ENCODE assay signal across 1 cellular context in genomic region chr4:6926681-6927478, GRCh38.
TF ChIP-seq lines count a peak whose summit lies in the region.

No MANE protein-coding gene starts in this region.

TF ChIP-seq in HepG2, 621 proteins besides CTCF, POLR2A, EP300 and RAD21 (continued from another document and continues in another):
- TF ChIP-seq PRDM10 (CRISPR knock-in tag; IDR thresholded peaks at IDR 0.05; ENCODE audit: low read depth), result peak; percentile 52; the same call in 1 of the 2 replicates
- TF ChIP-seq NAIF1 (CRISPR knock-in tag; IDR thresholded peaks at IDR 0.05; ENCODE audit: borderline replicate concordance), result no peak
- TF ChIP-seq RBAK (CRISPR knock-in tag; IDR thresholded peaks at IDR 0.05), result no peak
- TF ChIP-seq ZNF124 (CRISPR knock-in tag; IDR thresholded peaks at IDR 0.05), result 0 out of 2 replicates have a peak, but pooled peaks have one; percentile 37
- peak; percentile 68; the same call in 1 of the 2 replicates for TF ChIP-seq ZNF598 (CRISPR knock-in tag; IDR thresholded peaks at IDR 0.05; ENCODE audit: borderline replicate concordance)
- no peak for TF ChIP-seq ZNF30 (CRISPR knock-in tag; IDR thresholded peaks at IDR 0.05)
- TF ChIP-seq KDM5B (CRISPR knock-in tag; IDR thresholded peaks at IDR 0.05; ENCODE audit: borderline replicate concordance), result peak; percentile 34; the same call in 1 of the 2 replicates
- TF ChIP-seq ZNF800 (CRISPR knock-in tag; IDR thresholded peaks at IDR 0.05), result no peak
- TF ChIP-seq SRF (IDR thresholded peaks at IDR 0.05; ENCODE audit: low read depth, low read length), result peak; percentile 67
- TF ChIP-seq, protein P1, sequence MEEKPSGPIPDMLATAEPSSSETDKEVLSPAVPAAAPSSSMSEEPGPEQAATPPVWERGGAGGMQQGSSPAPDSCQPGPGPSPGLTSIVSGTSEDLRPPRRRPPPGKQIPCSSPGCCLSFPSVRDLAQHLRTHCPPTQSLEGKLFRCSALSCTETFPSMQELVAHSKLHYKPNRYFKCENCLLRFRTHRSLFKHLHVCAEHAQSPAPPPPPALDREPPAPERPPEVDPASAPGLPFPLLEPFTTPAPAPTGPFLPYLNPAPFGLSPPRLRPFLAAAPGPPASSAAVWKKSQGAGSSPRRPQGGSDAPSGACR (CRISPR knock-in tag; IDR thresholded peaks at IDR 0.05), result 0 out of 2 replicates have a peak, but pooled peaks have one; percentile 11
- TF ChIP-seq FOXP1 (IDR thresholded peaks at IDR 0.05), result no peak
- TF ChIP-seq FOXP1 (CRISPR knock-in tag; IDR thresholded peaks at IDR 0.05), result peak; percentile 22; the same call in 1 of the 2 replicates
- peak; percentile 40; the same call in 1 of the 2 replicates for TF ChIP-seq HIC2 (CRISPR knock-in tag; IDR thresholded peaks at IDR 0.05; ENCODE audit: low read depth)
- TF ChIP-seq RXRA (CRISPR knock-in tag; IDR thresholded peaks at IDR 0.05), result peak; percentile 72; the same call in 1 of the 2 replicates
- TF ChIP-seq MXD4 (CRISPR knock-in tag; IDR thresholded peaks at IDR 0.05), result no peak
- TF ChIP-seq, protein P2, sequence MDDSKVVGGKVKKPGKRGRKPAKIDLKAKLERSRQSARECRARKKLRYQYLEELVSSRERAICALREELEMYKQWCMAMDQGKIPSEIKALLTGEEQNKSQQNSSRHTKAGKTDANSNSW (CRISPR knock-in tag; IDR thresholded peaks at IDR 0.05; ENCODE audit: borderline replicate concordance), result no peak
- TF ChIP-seq, protein P3, sequence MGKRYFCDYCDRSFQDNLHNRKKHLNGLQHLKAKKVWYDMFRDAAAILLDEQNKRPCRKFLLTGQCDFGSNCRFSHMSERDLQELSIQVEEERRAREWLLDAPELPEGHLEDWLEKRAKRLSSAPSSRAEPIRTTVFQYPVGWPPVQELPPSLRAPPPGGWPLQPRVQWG (CRISPR knock-in tag; IDR thresholded peaks at IDR 0.05; ENCODE audit: borderline replicate concordance, low read depth), result no peak
- no peak for TF ChIP-seq FOXA1 (IDR thresholded peaks at IDR 0.05)
- 0 out of 2 replicates have a peak, but pooled peaks have one; percentile 4 for TF ChIP-seq FOXA1 (CRISPR knock-in tag; IDR thresholded peaks at IDR 0.05)
- TF ChIP-seq, protein P4, sequence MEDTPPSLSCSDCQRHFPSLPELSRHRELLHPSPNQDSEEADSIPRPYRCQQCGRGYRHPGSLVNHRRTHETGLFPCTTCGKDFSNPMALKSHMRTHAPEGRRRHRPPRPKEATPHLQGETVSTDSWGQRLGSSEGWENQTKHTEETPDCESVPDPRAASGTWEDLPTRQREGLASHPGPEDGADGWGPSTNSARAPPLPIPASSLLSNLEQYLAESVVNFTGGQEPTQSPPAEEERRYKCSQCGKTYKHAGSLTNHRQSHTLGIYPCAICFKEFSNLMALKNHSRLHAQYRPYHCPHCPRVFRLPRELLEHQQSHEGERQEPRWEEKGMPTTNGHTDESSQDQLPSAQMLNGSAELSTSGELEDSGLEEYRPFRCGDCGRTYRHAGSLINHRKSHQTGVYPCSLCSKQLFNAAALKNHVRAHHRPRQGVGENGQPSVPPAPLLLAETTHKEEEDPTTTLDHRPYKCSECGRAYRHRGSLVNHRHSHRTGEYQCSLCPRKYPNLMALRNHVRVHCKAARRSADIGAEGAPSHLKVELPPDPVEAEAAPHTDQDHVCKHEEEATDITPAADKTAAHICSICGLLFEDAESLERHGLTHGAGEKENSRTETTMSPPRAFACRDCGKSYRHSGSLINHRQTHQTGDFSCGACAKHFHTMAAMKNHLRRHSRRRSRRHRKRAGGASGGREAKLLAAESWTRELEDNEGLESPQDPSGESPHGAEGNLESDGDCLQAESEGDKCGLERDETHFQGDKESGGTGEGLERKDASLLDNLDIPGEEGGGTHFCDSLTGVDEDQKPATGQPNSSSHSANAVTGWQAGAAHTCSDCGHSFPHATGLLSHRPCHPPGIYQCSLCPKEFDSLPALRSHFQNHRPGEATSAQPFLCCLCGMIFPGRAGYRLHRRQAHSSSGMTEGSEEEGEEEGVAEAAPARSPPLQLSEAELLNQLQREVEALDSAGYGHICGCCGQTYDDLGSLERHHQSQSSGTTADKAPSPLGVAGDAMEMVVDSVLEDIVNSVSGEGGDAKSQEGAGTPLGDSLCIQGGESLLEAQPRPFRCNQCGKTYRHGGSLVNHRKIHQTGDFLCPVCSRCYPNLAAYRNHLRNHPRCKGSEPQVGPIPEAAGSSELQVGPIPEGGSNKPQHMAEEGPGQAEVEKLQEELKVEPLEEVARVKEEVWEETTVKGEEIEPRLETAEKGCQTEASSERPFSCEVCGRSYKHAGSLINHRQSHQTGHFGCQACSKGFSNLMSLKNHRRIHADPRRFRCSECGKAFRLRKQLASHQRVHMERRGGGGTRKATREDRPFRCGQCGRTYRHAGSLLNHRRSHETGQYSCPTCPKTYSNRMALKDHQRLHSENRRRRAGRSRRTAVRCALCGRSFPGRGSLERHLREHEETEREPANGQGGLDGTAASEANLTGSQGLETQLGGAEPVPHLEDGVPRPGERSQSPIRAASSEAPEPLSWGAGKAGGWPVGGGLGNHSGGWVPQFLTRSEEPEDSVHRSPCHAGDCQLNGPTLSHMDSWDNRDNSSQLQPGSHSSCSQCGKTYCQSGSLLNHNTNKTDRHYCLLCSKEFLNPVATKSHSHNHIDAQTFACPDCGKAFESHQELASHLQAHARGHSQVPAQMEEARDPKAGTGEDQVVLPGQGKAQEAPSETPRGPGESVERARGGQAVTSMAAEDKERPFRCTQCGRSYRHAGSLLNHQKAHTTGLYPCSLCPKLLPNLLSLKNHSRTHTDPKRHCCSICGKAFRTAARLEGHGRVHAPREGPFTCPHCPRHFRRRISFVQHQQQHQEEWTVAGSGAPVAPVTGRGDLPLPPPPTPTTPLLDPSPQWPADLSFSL (CRISPR knock-in tag; IDR thresholded peaks at IDR 0.05), result no peak
- no peak for TF ChIP-seq ZNF773 (CRISPR knock-in tag; IDR thresholded peaks at IDR 0.05; ENCODE audit: borderline replicate concordance)
- TF ChIP-seq, protein P5, sequence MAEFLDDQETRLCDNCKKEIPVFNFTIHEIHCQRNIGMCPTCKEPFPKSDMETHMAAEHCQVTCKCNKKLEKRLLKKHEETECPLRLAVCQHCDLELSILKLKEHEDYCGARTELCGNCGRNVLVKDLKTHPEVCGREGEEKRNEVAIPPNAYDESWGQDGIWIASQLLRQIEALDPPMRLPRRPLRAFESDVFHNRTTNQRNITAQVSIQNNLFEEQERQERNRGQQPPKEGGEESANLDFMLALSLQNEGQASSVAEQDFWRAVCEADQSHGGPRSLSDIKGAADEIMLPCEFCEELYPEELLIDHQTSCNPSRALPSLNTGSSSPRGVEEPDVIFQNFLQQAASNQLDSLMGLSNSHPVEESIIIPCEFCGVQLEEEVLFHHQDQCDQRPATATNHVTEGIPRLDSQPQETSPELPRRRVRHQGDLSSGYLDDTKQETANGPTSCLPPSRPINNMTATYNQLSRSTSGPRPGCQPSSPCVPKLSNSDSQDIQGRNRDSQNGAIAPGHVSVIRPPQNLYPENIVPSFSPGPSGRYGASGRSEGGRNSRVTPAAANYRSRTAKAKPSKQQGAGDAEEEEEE (CRISPR knock-in tag; IDR thresholded peaks at IDR 0.05; ENCODE audit: borderline replicate concordance), result no peak
- TF ChIP-seq ZNF770 (CRISPR knock-in tag; IDR thresholded peaks at IDR 0.05), result peak; percentile 12; the same call in 1 of the 2 replicates
- TF ChIP-seq CAMTA2 (CRISPR knock-in tag; IDR thresholded peaks at IDR 0.05; ENCODE audit: borderline replicate concordance), result no peak
- no peak for TF ChIP-seq ZFP90 (CRISPR knock-in tag; IDR thresholded peaks at IDR 0.05; ENCODE audit: borderline replicate concordance)
- no peak for TF ChIP-seq USF2 (IDR thresholded peaks at IDR 0.05; ENCODE audit: low read depth, low read length)
- no peak for TF ChIP-seq USF2 (CRISPR knock-in tag; IDR thresholded peaks at IDR 0.05; ENCODE audit: borderline replicate concordance)
- TF ChIP-seq ATF7-NPFF (CRISPR knock-in tag; IDR thresholded peaks at IDR 0.05; ENCODE audit: low read depth), result peak; percentile 71; the same call in 1 of the 2 replicates
- no peak for TF ChIP-seq ZSCAN30 (CRISPR knock-in tag; IDR thresholded peaks at IDR 0.05)
